In genomic region chr15:60369696-60370095, GRCh38 we compare ENCODE assay signal across 1 cellular context.
TF ChIP-seq lines count a peak whose summit lies in the region.

No MANE protein-coding gene starts in this region.

TF ChIP-seq in HCT116, 20 proteins besides CTCF, POLR2A, EP300 and RAD21 (continued from another document):
- TF ChIP-seq, protein P1, sequence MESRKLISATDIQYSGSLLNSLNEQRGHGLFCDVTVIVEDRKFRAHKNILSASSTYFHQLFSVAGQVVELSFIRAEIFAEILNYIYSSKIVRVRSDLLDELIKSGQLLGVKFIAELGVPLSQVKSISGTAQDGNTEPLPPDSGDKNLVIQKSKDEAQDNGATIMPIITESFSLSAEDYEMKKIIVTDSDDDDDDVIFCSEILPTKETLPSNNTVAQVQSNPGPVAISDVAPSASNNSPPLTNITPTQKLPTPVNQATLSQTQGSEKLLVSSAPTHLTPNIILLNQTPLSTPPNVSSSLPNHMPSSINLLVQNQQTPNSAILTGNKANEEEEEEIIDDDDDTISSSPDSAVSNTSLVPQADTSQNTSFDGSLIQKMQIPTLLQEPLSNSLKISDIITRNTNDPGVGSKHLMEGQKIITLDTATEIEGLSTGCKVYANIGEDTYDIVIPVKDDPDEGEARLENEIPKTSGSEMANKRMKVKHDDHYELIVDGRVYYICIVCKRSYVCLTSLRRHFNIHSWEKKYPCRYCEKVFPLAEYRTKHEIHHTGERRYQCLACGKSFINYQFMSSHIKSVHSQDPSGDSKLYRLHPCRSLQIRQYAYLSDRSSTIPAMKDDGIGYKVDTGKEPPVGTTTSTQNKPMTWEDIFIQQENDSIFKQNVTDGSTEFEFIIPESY (IDR thresholded peaks at IDR 0.05; ENCODE audit: extremely low read depth, insufficient replicate concordance, low read length) = no peak
- no peak for TF ChIP-seq ZNF274 (IDR thresholded peaks at IDR 0.05; ENCODE audit: low read depth, low read length)
- no peak for TF ChIP-seq SRF (IDR thresholded peaks at IDR 0.05; ENCODE audit: low read depth)
- no peak for TF ChIP-seq ATF3 (IDR thresholded peaks at IDR 0.05)
